Comparison of ENCODE assay signal across 10 cellular contexts in genomic region chr18:63312731-63313408, GRCh38. TPM values are rescaled to one million over a fixed set of nuclear protein-coding genes. Genes with fewer than 3 reads are reported as not detected.
DNase-seq lines count a peak whose midpoint lies in the region; ATAC-seq, FAIRE-seq and TF ChIP-seq lines count a peak whose summit lies in the region.
"Had no signal": no experiment of that assay in that cellular context is flagged by ENCODE, and none has a peak within 500 bp of the region (broad histone marks: within the 10 kb centered on the region; RNA-seq: fewer than 3 reads in every experiment).

No MANE protein-coding gene starts in this region.

- peaks cover 68% of the 10 kb centered on the region for H3K4me1 Mint-ChIP-seq in T-helper 2 cell treated with Interferon-gamma antibody and Interleukin-4, amounts not matched to agents 5 μg/mL and 100 μg/mL, for 36 hours (ENCODE audit: low read depth)

- H3K36me3 Mint-ChIP-seq in T-helper 2 cell treated with Interferon-gamma antibody and Interleukin-4, amounts not matched to agents 5 μg/mL and 100 μg/mL, for 36 hours (ENCODE audit: low read depth) = peaks cover 73% of the 10 kb centered on the region

- DNase-seq in T-helper 2 cell treated with Interferon-gamma antibody and Interleukin-4, amounts not matched to agents 5 μg/mL and 100 μg/mL, for 36 hours (ENCODE audit: low spot score) = no peak
- DNase-seq in T-helper 2 cell (no peak), MM.1S (no peak), renal cortical epithelial cell (ENCODE audit: low read depth) (peak; percentile 81), pons (ENCODE audit: low spot score) (no peak), pancreas (no peak), NCI-H1930 (lab: John Stamatoyannopoulos, UW) (no peak)
- DNase-seq: body of pancreas had no signal

- H3K9ac ChIP-seq in MM.1S (ENCODE audit: low read length) = no peak overlapping the region

- H3K27me3 ChIP-seq in MM.1S (replicated peaks; ENCODE audit: insufficient read depth, low read length) (no peaks in the 10 kb centered on the region), pancreas (no peaks in the 10 kb centered on the region)
- H3K27me3 ChIP-seq: body of pancreas had no signal

- peaks cover 98% of the 10 kb centered on the region for H3K79me2 ChIP-seq in MM.1S (ENCODE audit: low read length)

- H3K4me3 ChIP-seq in MM.1S (ENCODE audit: low read length) = no peak overlapping the region
- no peak overlapping the region for H3K4me3 ChIP-seq in pancreas
- H3K4me3 ChIP-seq: body of pancreas had no signal

- H3K4me1 ChIP-seq in MM.1S (ENCODE audit: low read length) = peaks cover 17% of the 10 kb centered on the region
- H3K4me1 ChIP-seq in pancreas = peaks cover 0 to 5% (median 4%) of the 10 kb centered on the region in 3 donors

- intact Hi-C loops in pancreas (cut with DNase I) = loop anchor here in 1 of 3 donors (10.0 kb wide), 1 partner anchor 178 kb away; no protein-coding TSS in a partner anchor

- H3K4me2 ChIP-seq in MM.1S (ENCODE audit: low read depth, low read length) = peak overlapping the region; percentile 26; the same call in 1 of the 2 replicates

- H3K27ac ChIP-seq in MM.1S (ENCODE audit: low read length) = no peak overlapping the region
- H3K27ac ChIP-seq in pancreas = no peak overlapping the region

- 0 out of 2 replicates have a peak, but pooled peaks cover 6% of the 10 kb centered on the region for H4K20me1 ChIP-seq in MM.1S (ENCODE audit: insufficient read depth, low read length)

- 46 to 53% methylated on average over 5 of the region's 5 CpGs for WGBS in pancreas, 2 donors

- H3K9me3 ChIP-seq in MM.1S (replicated peaks; ENCODE audit: insufficient read depth, low read length) (no peaks in the 10 kb centered on the region), pancreas (no peaks in the 10 kb centered on the region)
- H3K9me3 ChIP-seq: body of pancreas had no signal

- TF ChIP-seq CTCF in MM.1S (IDR thresholded peaks at IDR 0.05; ENCODE audit: low read length) = no peak
- TF ChIP-seq CTCF in pancreas (IDR thresholded peaks at IDR 0.05) = no peak

- H2AFZ ChIP-seq in MM.1S (ENCODE audit: low read length) = no peak overlapping the region

- no peak for FAIRE-seq in pancreas (lab: Jason Lieb, UNC)
- FAIRE-seq: frontal cortex had no signal

- ATAC-seq in GM21825 (IDR thresholded peaks at IDR 0.05; ENCODE audit: unreplicated experiment) (peak; percentile 33), pancreas (no peak)
- ATAC-seq: body of pancreas had no signal

- H3K36me3 ChIP-seq in MM.1S (replicated peaks; ENCODE audit: insufficient read depth, low read length) (0 out of 2 replicates have a peak, but pooled peaks cover 3% of the 10 kb centered on the region), pancreas (no peaks in the 10 kb centered on the region)

- no peaks in the 10 kb centered on the region for H3K9me2 ChIP-seq in MM.1S (replicated peaks; ENCODE audit: insufficient read depth, low read length)

- H3K27ac Mint-ChIP-seq in T-helper 2 cell treated with Interferon-gamma antibody and Interleukin-4, amounts not matched to agents 5 μg/mL and 100 μg/mL, for 36 hours = no peak overlapping the region

- H3K4me3 Mint-ChIP-seq in T-helper 2 cell treated with Interferon-gamma antibody and Interleukin-4, amounts not matched to agents 5 μg/mL and 100 μg/mL, for 36 hours = peak overlapping the region; percentile 93

- H3K27me3 Mint-ChIP-seq in T-helper 2 cell treated with Interferon-gamma antibody and Interleukin-4, amounts not matched to agents 5 μg/mL and 100 μg/mL, for 36 hours (ENCODE audit: low read depth) = no peaks in the 10 kb centered on the region

- peaks cover 10% of the 10 kb centered on the region for H3F3A ChIP-seq in MM.1S (ENCODE audit: insufficient read depth, low read length)

- H3K9me3 Mint-ChIP-seq in T-helper 2 cell treated with Interferon-gamma antibody and Interleukin-4, amounts not matched to agents 5 μg/mL and 100 μg/mL, for 36 hours = no peaks in the 10 kb centered on the region

RNA-seq across cellular contexts. Expression of gene BCL2, which starts 6.7 kb away (rescaled TPM):
- total RNA-seq in renal cortical epithelial cell = 6.3 and 30.2 TPM in 2 replicates
- 1 to 10 TPM; 3.2 to 9.0 (median 4.5) TPM for total RNA-seq in pancreas
- 1 to 10 TPM; 1.9 to 2.0 TPM for polyA plus RNA-seq in pancreas

RNA-seq across cellular contexts. Expression of gene KDSR, which starts 54.1 kb away (rescaled TPM):
- total RNA-seq in renal cortical epithelial cell (26.2 and 75.1 TPM in 2 replicates), pancreas (10 to 100 TPM; 18.0 to 37.2 (median 23.3) TPM)
- polyA plus RNA-seq in pancreas = 10 to 100 TPM in 1 of 2 donors, 1 to 10 TPM in 1; 4.8 to 12.4 TPM
